In genomic region chr10:82969405-82969804, GRCh38 we compare ENCODE assay signal across 9 cellular contexts.
DNase-seq lines count a peak whose midpoint lies in the region; ATAC-seq, FAIRE-seq and TF ChIP-seq lines count a peak whose summit lies in the region.
"Had no signal": no experiment of that assay in that cellular context is flagged by ENCODE, and none has a peak within 500 bp of the region (broad histone marks: within the 10 kb centered on the region; RNA-seq: fewer than 3 reads in every experiment).

No MANE protein-coding gene starts in this region.

- no peak overlapping the region for H3K4me3 Mint-ChIP-seq in astrocyte (ENCODE audit: unreplicated experiment)
- H3K4me3 Mint-ChIP-seq in activated CD4-positive, alpha-beta memory T cell treated with anti-CD3 and anti-CD28 coated beads for 36 hours: no peak overlapping the region
- H3K4me3 Mint-ChIP-seq: natural killer cell had no signal

- peak; percentile 63 for TF ChIP-seq CTCF in C4-2B (conservative IDR thresholded peaks at IDR 0.05)
- TF ChIP-seq CTCF in astrocyte (IDR thresholded peaks at IDR 0.05; ENCODE audit: insufficient read depth, low read depth, low read length): peak; percentile 57
- TF ChIP-seq CTCF in left lung (IDR thresholded peaks at IDR 0.05): peak; percentile 13
- no peak for TF ChIP-seq CTCF in mucosa of descending colon (IDR thresholded peaks at IDR 0.05)

- ATAC-seq in left lung (peak; percentile 35), mucosa of descending colon (no peak), HG02870 (IDR thresholded peaks at IDR 0.05; ENCODE audit: unreplicated experiment) (no peak), HG03565 (IDR thresholded peaks at IDR 0.05; ENCODE audit: unreplicated experiment) (no peak)
- ATAC-seq: natural killer cell had no signal

- no peaks in the 10 kb centered on the region for H3K36me3 Mint-ChIP-seq in astrocyte (ENCODE audit: low read depth, unreplicated experiment)
- H3K36me3 Mint-ChIP-seq in activated CD4-positive, alpha-beta memory T cell treated with anti-CD3 and anti-CD28 coated beads for 36 hours: no peaks in the 10 kb centered on the region
- H3K36me3 Mint-ChIP-seq: natural killer cell had no signal

- H3K9me3 Mint-ChIP-seq in astrocyte (ENCODE audit: unreplicated experiment): no peaks in the 10 kb centered on the region
- peaks cover 2% of the 10 kb centered on the region for H3K9me3 Mint-ChIP-seq in activated CD4-positive, alpha-beta memory T cell treated with anti-CD3 and anti-CD28 coated beads for 36 hours

- intact Hi-C loops in left lung (cut with DNase I) (no loop called here), mucosa of descending colon (cut with DNase I, micrococcal nuclease) (no loop called here)
- intact Hi-C loops in activated CD4-positive, alpha-beta memory T cell treated with anti-CD3 and anti-CD28 coated beads for 36 hours (cut with micrococcal nuclease): no loop called here

- POLR2A ChIA-PET in activated CD4-positive, alpha-beta memory T cell treated with anti-CD3 and anti-CD28 coated beads for 36 hours (lab: Charles Lee): no interaction called here

- no peaks in the 10 kb centered on the region for H3K4me1 ChIP-seq in astrocyte (ENCODE audit: insufficient read depth, low read length)
- no peaks in the 10 kb centered on the region for H3K4me1 ChIP-seq in left lung
- H3K4me1 ChIP-seq in mucosa of descending colon (ENCODE audit: low read depth): no peaks in the 10 kb centered on the region

- no peaks in the 10 kb centered on the region for H3K27me3 ChIP-seq in astrocyte (ENCODE audit: insufficient read depth, low read length)
- H3K27me3 ChIP-seq in left lung: no peaks in the 10 kb centered on the region

- no peaks in the 10 kb centered on the region for H3K27me3 Mint-ChIP-seq in astrocyte (ENCODE audit: low read depth, unreplicated experiment)
- no peaks in the 10 kb centered on the region for H3K27me3 Mint-ChIP-seq in activated CD4-positive, alpha-beta memory T cell treated with anti-CD3 and anti-CD28 coated beads for 36 hours

- no peaks in the 10 kb centered on the region for H3K4me1 Mint-ChIP-seq in astrocyte (ENCODE audit: low read depth, unreplicated experiment)
- no peaks in the 10 kb centered on the region for H3K4me1 Mint-ChIP-seq in activated CD4-positive, alpha-beta memory T cell treated with anti-CD3 and anti-CD28 coated beads for 36 hours (ENCODE audit: low read depth)
- H3K4me1 Mint-ChIP-seq: natural killer cell had no signal

- CTCF ChIA-PET in activated CD4-positive, alpha-beta memory T cell treated with anti-CD3 and anti-CD28 coated beads for 36 hours (lab: Charles Lee): no interaction called here

- H3K36me3 ChIP-seq in astrocyte (ENCODE audit: insufficient read depth, low read length) (no peaks in the 10 kb centered on the region), left lung (no peaks in the 10 kb centered on the region), mucosa of descending colon (ENCODE audit: low read depth) (no peaks in the 10 kb centered on the region)

- no peak overlapping the region for H3K4me2 ChIP-seq in astrocyte (ENCODE audit: low read length)

- no peaks in the 10 kb centered on the region for H4K20me1 ChIP-seq in astrocyte (ENCODE audit: insufficient read depth, low read length)

- no peak overlapping the region for H3K4me3 ChIP-seq in astrocyte (ENCODE audit: insufficient read depth, low read depth, low read length)
- H3K4me3 ChIP-seq in left lung: no peak overlapping the region
- no peak overlapping the region for H3K4me3 ChIP-seq in mucosa of descending colon

- DNase-seq in HS-5 (ENCODE audit: low read depth) (peak; percentile 13), astrocyte (ENCODE audit: low read depth) (no peak), left lung (no peak), mucosa of descending colon (no peak)
- no peak for DNase-seq in activated CD4-positive, alpha-beta memory T cell treated with anti-CD3 and anti-CD28 coated beads for 36 hours
- DNase-seq: natural killer cell had no signal

- H3K79me2 ChIP-seq in astrocyte (ENCODE audit: insufficient read depth, low read length): no peaks in the 10 kb centered on the region

- no peak overlapping the region for H2AFZ ChIP-seq in astrocyte (ENCODE audit: low read depth, low read length)

- no peak overlapping the region for H3K9ac ChIP-seq in astrocyte (ENCODE audit: low read length)

- H3K9me3 ChIP-seq in astrocyte (ENCODE audit: insufficient read depth, low read depth, low read length) (no peaks in the 10 kb centered on the region), left lung (no peaks in the 10 kb centered on the region), mucosa of descending colon (no peaks in the 10 kb centered on the region)

- FAIRE-seq in astrocyte (lab: Jason Lieb, UNC): no peak

- no peak overlapping the region for H3K27ac Mint-ChIP-seq in astrocyte (ENCODE audit: unreplicated experiment)
- no peak overlapping the region for H3K27ac Mint-ChIP-seq in activated CD4-positive, alpha-beta memory T cell treated with anti-CD3 and anti-CD28 coated beads for 36 hours
- H3K27ac Mint-ChIP-seq: natural killer cell had no signal

- H3K27ac ChIP-seq in C4-2B: no peak overlapping the region
- H3K27ac ChIP-seq in astrocyte (ENCODE audit: low read depth, low read length): no peak overlapping the region
- H3K27ac ChIP-seq in left lung: no peak overlapping the region
